15 cellular contexts compared by ENCODE assay signal in genomic region chr7:122299935-122300606, GRCh38. TPM values are rescaled to one million over a fixed set of nuclear protein-coding genes. Genes with fewer than 3 reads are reported as not detected.
DNase-seq lines count a peak whose midpoint lies in the region; ATAC-seq lines count a peak whose summit lies in the region.
"Had no signal": no experiment of that assay in that cellular context is flagged by ENCODE, and none has a peak within 500 bp of the region (broad histone marks: within the 10 kb centered on the region; RNA-seq: fewer than 3 reads in every experiment).

No MANE protein-coding gene starts in this region.

- peak overlapping the region; percentile 47 for H3K4me3 ChIP-seq in H7 (ENCODE audit: insufficient read depth, low read depth, low read length)
- H3K4me3 ChIP-seq: BLaER1, ovary had no signal

- DNase-seq in H7, result peak; percentile 84
- DNase-seq in astrocyte of the hippocampus (ENCODE audit: low read depth, low spot score), result peak; percentile 31
- DNase-seq in iPS-NIHi11 (ENCODE audit: low spot score), result peak; percentile 39
- peak; percentile 80 for DNase-seq in retina
- DNase-seq in GM19240 (ENCODE audit: insufficient read length, low spot score), result no peak
- DNase-seq: activated CD4-positive, alpha-beta memory T cell treated with anti-CD3 and anti-CD28 coated beads for 36 hours; brain microvascular endothelial cell; NCI-H1417; NCI-H510A treated with DMSO at 0.1 percent for 48 hours; stimulated activated CD4-positive, alpha-beta T cell treated with anti-CD3 and anti-CD28 coated beads, Interleukin-2, amount 100 ng/mL, for 48 hours had no signal

- no peaks in the 10 kb centered on the region for H3K36me3 ChIP-seq in H7 (replicated peaks; ENCODE audit: control insufficient read depth, insufficient read depth, low read length)
- H3K36me3 ChIP-seq: BLaER1, brain microvascular endothelial cell, ovary had no signal

- H3K27me3 ChIP-seq in H7 (ENCODE audit: control insufficient read depth, insufficient read depth, low read length), result peaks cover 73% of the 10 kb centered on the region
- H3K27me3 ChIP-seq: BLaER1 had no signal

- ATAC-seq in HG03280 (IDR thresholded peaks at IDR 0.05; ENCODE audit: unreplicated experiment), result no peak
- ATAC-seq in GM21515 (IDR thresholded peaks at IDR 0.05; ENCODE audit: unreplicated experiment), result no peak

RNA-seq across cellular contexts. Expression of gene FEZF1, which starts 4.5 kb away (rescaled TPM):
- 2.1 and 5.0 TPM in 2 replicates for total RNA-seq in H7 (2014; rRNA removed; shearing (Covaris generic))
- total RNA-seq: activated CD4-positive, alpha-beta memory T cell treated with anti-CD3 and anti-CD28 coated beads for 36 hours; lower leg skin; ovary had no signal
